1 cellular context compared by ENCODE assay signal in genomic region chr5:173616577-173617118, GRCh38.
TF ChIP-seq lines count a peak whose summit lies in the region.

Gene BOD1 (minus strand): TSS chr5:173616650. CDS start chr5:173616436, 214 bp downstream.

TF ChIP-seq in H1, 55 proteins besides CTCF, POLR2A, EP300 and RAD21:
- TF ChIP-seq BCL11A (IDR thresholded peaks at IDR 0.05; ENCODE audit: low read depth in 2 of 2, low read length in 2 of 2) (no peak), POU5F1 (IDR thresholded peaks at IDR 0.05; ENCODE audit: low read depth, low read length) (no peak), SIX5 (IDR thresholded peaks at IDR 0.05; ENCODE audit: low read depth, low read length) (peak; percentile 99), SAP30 (IDR thresholded peaks at IDR 0.05; ENCODE audit: insufficient read depth, insufficient replicate concordance, low read length) (no peak), MAX (IDR thresholded peaks at IDR 0.05) (peak; percentile 72), POLR2AphosphoS5 (IDR thresholded peaks at IDR 0.05; ENCODE audit: low read depth, low read length) (peak; percentile 77; the same call in 1 of the 2 replicates), ATF3 (IDR thresholded peaks at IDR 0.05; ENCODE audit: insufficient read depth, low read depth, low read length) (peak; percentile 98), KDM4A (IDR thresholded peaks at IDR 0.05; ENCODE audit: low read depth, low read length, severe bottlenecking) (peak; percentile 76), EGR1 (IDR thresholded peaks at IDR 0.05; ENCODE audit: borderline replicate concordance, low read depth, low read length) (peak; percentile 57; the same call in 1 of the 2 replicates), ASH2L (IDR thresholded peaks at IDR 0.05; ENCODE audit: low read length) (peak; percentile 31), GTF2F1 (IDR thresholded peaks at IDR 0.05; ENCODE audit: borderline replicate concordance, low read depth, low read length) (no peak), SRF (IDR thresholded peaks at IDR 0.05; ENCODE audit: low read depth, low read length) (peak; percentile 81), EZH2 (IDR thresholded peaks at IDR 0.05; ENCODE audit: low read depth, low read length, severe bottlenecking) (no peak), RXRA (IDR thresholded peaks at IDR 0.05; ENCODE audit: insufficient read depth, low read depth, low read length) (no peak), ZNF274 (IDR thresholded peaks at IDR 0.05; ENCODE audit: borderline replicate concordance, extremely low read depth, low read length) (no peak), PHF8 (conservative IDR thresholded peaks at IDR 0.05; ENCODE audit: low read depth, low read length) (no peak; the same call in 1 of the 2 replicates), CBX8 (IDR thresholded peaks at IDR 0.05; ENCODE audit: borderline replicate concordance, low read depth, low read length) (no peak), YY1 (IDR thresholded peaks at IDR 0.05; ENCODE audit: low read depth, low read length) (0 out of 2 replicates have a peak, but pooled peaks have one; percentile 48), HDAC2 (IDR thresholded peaks at IDR 0.05; ENCODE audit: borderline replicate concordance in 1 of 2, low read depth in 2 of 2, low read length in 2 of 2) (no peak), CHD7 (IDR thresholded peaks at IDR 0.05; ENCODE audit: insufficient replicate concordance, low read length) (no peak), TEAD4 (IDR thresholded peaks at IDR 0.05; ENCODE audit: low read depth, low read length) (no peak), FOSL1 (IDR thresholded peaks at IDR 0.05; ENCODE audit: insufficient read depth, low read depth, low read length) (no peak), TAF1 (IDR thresholded peaks at IDR 0.05; ENCODE audit: low read depth, low read length) (peak; percentile 65), RBBP5 (IDR thresholded peaks at IDR 0.05; ENCODE audit: borderline replicate concordance, low read depth, low read length) (no peak), MAFK (IDR thresholded peaks at IDR 0.05; ENCODE audit: low read depth, low read length) (no peak), USF2 (IDR thresholded peaks at IDR 0.05; ENCODE audit: low read length) (peak; percentile 78), TBP (IDR thresholded peaks at IDR 0.05; ENCODE audit: low read depth, low read length) (no peak; the same call in 1 of the 2 replicates), CBX5 (IDR thresholded peaks at IDR 0.05; ENCODE audit: low read depth, low read length) (no peak), ATF2 (IDR thresholded peaks at IDR 0.05; ENCODE audit: low read length) (no peak), RNF2 (IDR thresholded peaks at IDR 0.05; ENCODE audit: borderline replicate concordance, low read depth, low read length, missing control alignments, poor library complexity, severe bottlenecking) (no peak), BRCA1 (IDR thresholded peaks at IDR 0.05; ENCODE audit: low read depth, low read length) (no peak), SP2 (IDR thresholded peaks at IDR 0.05; ENCODE audit: low read length) (no peak), CHD2 (IDR thresholded peaks at IDR 0.05; ENCODE audit: low read length) (peak; percentile 77), BACH1 (IDR thresholded peaks at IDR 0.05; ENCODE audit: low read length) (no peak), NRF1 (IDR thresholded peaks at IDR 0.05; ENCODE audit: low read depth, low read length) (no peak), CEBPB (IDR thresholded peaks at IDR 0.05; ENCODE audit: low read depth, low read length) (no peak), SP1 (IDR thresholded peaks at IDR 0.05; ENCODE audit: low read depth, low read length) (0 out of 2 replicates have a peak, but pooled peaks have one; percentile 48), SIN3A (conservative IDR thresholded peaks at IDR 0.05 in 1 of 2, IDR thresholded peaks at IDR 0.05 in 1 of 2; ENCODE audit: low read depth in 1 of 2, low read length in 2 of 2) (peak in 1 of 2 experiments; percentile 97; a peak in 2 of 4 replicates), E2F6 (IDR thresholded peaks at IDR 0.05) (no peak), SP4 (IDR thresholded peaks at IDR 0.05; ENCODE audit: low read length) (no peak), JUND (IDR thresholded peaks at IDR 0.05; ENCODE audit: low read length) (no peak), JUN (IDR thresholded peaks at IDR 0.05; ENCODE audit: low read depth, low read length) (no peak), CREB1 (IDR thresholded peaks at IDR 0.05) (peak; percentile 99)
